In the genomic region with DNA sequence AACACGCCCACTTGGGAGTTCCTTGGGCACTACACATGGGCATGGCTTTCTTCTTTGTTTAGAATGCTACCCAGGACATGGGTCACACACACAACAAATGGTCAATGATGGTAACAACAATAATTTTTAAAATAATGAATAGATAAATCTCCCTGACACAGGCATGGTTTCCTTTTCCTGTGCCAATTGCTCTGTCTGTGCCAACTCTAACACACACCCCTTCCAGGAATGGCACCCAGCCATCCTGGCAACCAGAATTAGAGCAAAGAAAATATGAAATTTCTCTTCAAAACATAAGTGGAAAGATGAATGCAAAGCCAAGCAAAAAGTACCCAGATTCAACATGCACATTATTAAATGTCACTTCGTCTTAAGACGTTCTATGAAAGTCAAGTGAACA, we compare ENCODE assay signal across 30 cellular contexts.
"Had no signal": no experiment of that assay in that cellular context is flagged by ENCODE, and none has a peak within 500 bp of the region (broad histone marks: within the 10 kb centered on the region; RNA-seq: fewer than 3 reads in every experiment).

No MANE protein-coding gene starts in this region.

- H3K27ac Mint-ChIP-seq: activated CD4-positive, alpha-beta T cell treated with anti-CD3 and anti-CD28 coated beads for 36 hours; activated CD8-positive, alpha-beta memory T cell treated with anti-CD3 and anti-CD28 coated beads, Interleukin-2, amount 10 ng/mL, durations not matched to agents 7 days and 5 days; activated CD8-positive, alpha-beta T cell treated with anti-CD3 and anti-CD28 coated beads, Interleukin-2, amount 10 ng/mL, durations not matched to agents 7 days and 5 days; activated naive CD4-positive, alpha-beta T cell treated with anti-CD3 and anti-CD28 coated beads, Interleukin-2, amount 50 U/mL, for 72 hours; activated T-cell treated with anti-CD3 and anti-CD28 coated beads, Interleukin-2, amount 50 U/mL, for 72 hours; immature natural killer cell; naive B cell; nephron progenitor cell; progenitor cell of endocrine pancreas; stimulated activated naive B cell treated with anti-CD40 and anti-IgM and Interleukin-4, amounts not matched to agents 10 μg/mL and 1 μg/mL and 100 μg/mL, for 72 hours; T-helper 2 cell treated with Interferon-gamma antibody and Interleukin-4, amounts not matched to agents 5 μg/mL and 100 μg/mL, for 36 hours had no signal

- H3K36me3 ChIP-seq: cardiac muscle cell, colonic mucosa, gastrocnemius medialis, neutrophil, ovary, suprapubic skin, uterus had no signal

- H3K4me1 ChIP-seq: body of pancreas, colonic mucosa, gastrocnemius medialis, uterus had no signal

- H3K4me2 ChIP-seq: smooth muscle cell had no signal

- H3K27me3 Mint-ChIP-seq: activated CD4-positive, alpha-beta T cell treated with anti-CD3 and anti-CD28 coated beads for 36 hours; activated CD8-positive, alpha-beta memory T cell treated with anti-CD3 and anti-CD28 coated beads, Interleukin-2, amount 10 ng/mL, durations not matched to agents 7 days and 5 days; progenitor cell of endocrine pancreas; stimulated activated naive B cell treated with anti-CD40 and anti-IgM and Interleukin-4, amounts not matched to agents 10 μg/mL and 1 μg/mL and 100 μg/mL, for 72 hours had no signal

- H3K9me3 ChIP-seq: body of pancreas, colonic mucosa, gastrocnemius medialis, neutrophil, ovary, suprapubic skin, uterus had no signal

- DNase-seq: activated CD4-positive, alpha-beta T cell treated with anti-CD3 and anti-CD28 coated beads for 36 hours; activated CD4-positive, CD25-positive, alpha-beta regulatory T cell; activated CD8-positive, alpha-beta memory T cell treated with anti-CD3 and anti-CD28 coated beads, Interleukin-2, amount 10 ng/mL, durations not matched to agents 7 days and 5 days; activated CD8-positive, alpha-beta T cell treated with anti-CD3 and anti-CD28 coated beads, Interleukin-2, amount 10 ng/mL, durations not matched to agents 7 days and 5 days; activated naive CD4-positive, alpha-beta T cell; activated T-cell treated with anti-CD3 and anti-CD28 coated beads, Interleukin-2, amount 50 U/mL, for 72 hours; body of pancreas; cerebellar nuclear complex; colonic mucosa; effector CD8-positive, alpha-beta T cell; gastrocnemius medialis; immature natural killer cell; kidney; naive B cell; nephron progenitor cell; ovary; retina; stimulated activated CD4-positive, alpha-beta T cell treated with anti-CD3 and anti-CD28 coated beads, Interleukin-1b, Interleukin-23, amount 100 ng/mL, for 48 hours; stimulated activated naive B cell treated with anti-CD40 and anti-IgM and Interleukin-4, amounts not matched to agents 10 μg/mL and 1 μg/mL and 100 μg/mL, for 72 hours; T-helper 1 cell; trophoblast cell; uterus had no signal

- H3K4me3 Mint-ChIP-seq: activated CD4-positive, alpha-beta T cell treated with anti-CD3 and anti-CD28 coated beads for 36 hours; activated CD8-positive, alpha-beta memory T cell treated with anti-CD3 and anti-CD28 coated beads, Interleukin-2, amount 10 ng/mL, durations not matched to agents 7 days and 5 days; activated CD8-positive, alpha-beta T cell treated with anti-CD3 and anti-CD28 coated beads, Interleukin-2, amount 10 ng/mL, durations not matched to agents 7 days and 5 days; activated T-cell treated with anti-CD3 and anti-CD28 coated beads, Interleukin-2, amount 50 U/mL, for 72 hours; immature natural killer cell; naive B cell; nephron progenitor cell; stimulated activated naive B cell treated with anti-CD40 and anti-IgM and Interleukin-4, amounts not matched to agents 10 μg/mL and 1 μg/mL and 100 μg/mL, for 72 hours; T-helper 2 cell treated with Interferon-gamma antibody and Interleukin-4, amounts not matched to agents 5 μg/mL and 100 μg/mL, for 36 hours had no signal

- H3K27ac ChIP-seq: body of pancreas, cardiac muscle cell, colonic mucosa, gastrocnemius medialis, neutrophil, ovary, suprapubic skin, uterus had no signal

- H3K4me3 ChIP-seq: body of pancreas, cardiac muscle cell, colonic mucosa, gastrocnemius medialis, lung, ovary, smooth muscle cell, suprapubic skin, uterus had no signal

- H3K36me3 Mint-ChIP-seq: activated CD8-positive, alpha-beta memory T cell treated with anti-CD3 and anti-CD28 coated beads, Interleukin-2, amount 10 ng/mL, durations not matched to agents 7 days and 5 days; activated naive CD4-positive, alpha-beta T cell treated with anti-CD3 and anti-CD28 coated beads, Interleukin-2, amount 50 U/mL, for 72 hours; immature natural killer cell; naive B cell; stimulated activated naive B cell treated with anti-CD40 and anti-IgM and Interleukin-4, amounts not matched to agents 10 μg/mL and 1 μg/mL and 100 μg/mL, for 72 hours had no signal

- H3K4me1 Mint-ChIP-seq: activated CD4-positive, alpha-beta T cell treated with anti-CD3 and anti-CD28 coated beads for 36 hours; activated CD8-positive, alpha-beta memory T cell treated with anti-CD3 and anti-CD28 coated beads, Interleukin-2, amount 10 ng/mL, durations not matched to agents 7 days and 5 days; naive B cell; stimulated activated naive B cell treated with anti-CD40 and anti-IgM and Interleukin-4, amounts not matched to agents 10 μg/mL and 1 μg/mL and 100 μg/mL, for 72 hours had no signal

- ATAC-seq: activated CD4-positive, alpha-beta T cell treated with anti-CD3 and anti-CD28 coated beads for 36 hours; activated CD8-positive, alpha-beta memory T cell treated with anti-CD3 and anti-CD28 coated beads, Interleukin-2, amount 10 ng/mL, durations not matched to agents 7 days and 5 days; activated CD8-positive, alpha-beta T cell treated with anti-CD3 and anti-CD28 coated beads, Interleukin-2, amount 10 ng/mL, durations not matched to agents 7 days and 5 days; activated naive CD4-positive, alpha-beta T cell treated with anti-CD3 and anti-CD28 coated beads, Interleukin-2, amount 50 U/mL, for 72 hours; activated T-cell treated with anti-CD3 and anti-CD28 coated beads, Interleukin-2, amount 50 U/mL, for 72 hours; body of pancreas; gastrocnemius medialis; stimulated activated naive B cell treated with anti-CD40 and anti-IgM and Interleukin-4, amounts not matched to agents 10 μg/mL and 1 μg/mL and 100 μg/mL, for 72 hours had no signal

- H3K27me3 ChIP-seq: body of pancreas, cardiac muscle cell, colonic mucosa, gastrocnemius medialis, neutrophil, ovary, suprapubic skin, uterus had no signal

- H3K9me3 Mint-ChIP-seq: stimulated activated naive B cell treated with anti-CD40 and anti-IgM and Interleukin-4, amounts not matched to agents 10 μg/mL and 1 μg/mL and 100 μg/mL, for 72 hours had no signal
